ENCODE assay signal across 10 cellular contexts in genomic region chr22:44449061-44449682, GRCh38. TPM values are rescaled to one million over a fixed set of nuclear protein-coding genes. Genes with fewer than 3 reads are reported as not detected.
DNase-seq lines count a peak whose midpoint lies in the region; ATAC-seq and TF ChIP-seq lines count a peak whose summit lies in the region.
"Had no signal": no experiment of that assay in that cellular context is flagged by ENCODE, and none has a peak within 500 bp of the region (broad histone marks: within the 10 kb centered on the region; RNA-seq: fewer than 3 reads in every experiment).

No MANE protein-coding gene starts in this region.

- no peak for TF ChIP-seq CTCF in fibroblast of the aortic adventitia (IDR thresholded peaks at IDR 0.05; ENCODE audit: insufficient read depth, low read length)
- TF ChIP-seq CTCF in thoracic aorta (IDR thresholded peaks at IDR 0.05), result no peak

- H3K27me3 ChIP-seq in thoracic aorta (replicated peaks; ENCODE audit: insufficient read depth), result no peaks in the 10 kb centered on the region
- H3K27me3 ChIP-seq: testis had no signal

- H3K4me3 ChIP-seq in fibroblast of the aortic adventitia (ENCODE audit: low read depth, low read length), result no peak overlapping the region
- H3K4me3 ChIP-seq in thoracic aorta, result no peak overlapping the region
- H3K4me3 ChIP-seq: testis had no signal

- no peaks in the 10 kb centered on the region for H3K36me3 ChIP-seq in thoracic aorta

- H3K4me1 ChIP-seq in thoracic aorta (ENCODE audit: control insufficient read depth in 1 of 2, low read depth in 2 of 2), result peaks cover 5 to 30% of the 10 kb centered on the region in 2 donors
- H3K4me1 ChIP-seq: testis had no signal

- peak; percentile 45 for ATAC-seq in thoracic aorta (ENCODE audit: insufficient number of reproducible peaks, low FRiP score, low read depth)

- DNase-seq in activated effector memory CD4-positive, alpha-beta T cell treated with anti-CD3 and anti-CD28 coated beads, Interleukin-2, amount 50 U/mL, for 16 hours, result peak; percentile 57
- no peak for DNase-seq in activated effector memory CD4-positive, alpha-beta T cell treated with Interleukin-2 at 50 U/mL for 16 hours
- DNase-seq in T1000 (lab: John Stamatoyannopoulos, UW), result peak; percentile 84
- DNase-seq in fibroblast of the aortic adventitia (ENCODE audit: low read depth), result peak; percentile 95
- DNase-seq in thoracic aorta (ENCODE audit: low spot score), result no peak
- no peak for DNase-seq in DMS153 (lab: John Stamatoyannopoulos, UW)
- no peak for DNase-seq in SHP77 treated with DMSO at 0.1 percent for 48 hours (lab: John Stamatoyannopoulos, UW)
- DNase-seq in cortex of kidney (lab: John Stamatoyannopoulos, UW), result no peak
- DNase-seq: testis had no signal

- no peaks in the 10 kb centered on the region for H3K9me3 ChIP-seq in thoracic aorta
- H3K9me3 ChIP-seq: testis had no signal

- H3K27ac ChIP-seq in thoracic aorta, result peak overlapping the region; percentile 73 to 75
- H3K27ac ChIP-seq: KMS-11, testis had no signal

RNA-seq across cellular contexts. Expression of gene RTL6, which starts 48.9 kb away (rescaled TPM):
- total RNA-seq in fibroblast of the aortic adventitia (ENCODE audit: low replicate concordance), result 14.3 and 28.7 TPM in 2 replicates
- 10 to 100 TPM; 17.2 to 30.8 TPM for total RNA-seq in thoracic aorta

Comparison
In these comparisons a context has a peak if more than half of its experiments do, and no peak if none do; other contexts are left out.
1. DNase-seq: peak in activated effector memory CD4-positive, alpha-beta T cell treated with anti-CD3 and anti-CD28 coated beads, Interleukin-2, amount 50 U/mL, for 16 hours (single experiment), T1000 (single experiment) and fibroblast of the aortic adventitia (single experiment); none in activated effector memory CD4-positive, alpha-beta T cell treated with Interleukin-2 at 50 U/mL for 16 hours (single experiment), thoracic aorta (single experiment), DMS153 (single experiment), SHP77 treated with DMSO at 0.1 percent for 48 hours (single experiment) and cortex of kidney (single experiment).